Comparison of ENCODE assay signal across 1 cellular context in genomic region chr2:181917378-181917735, GRCh38.
TF ChIP-seq lines count a peak whose summit lies in the region.

No MANE protein-coding gene starts in this region.

TF ChIP-seq in GM12878, 131 proteins besides CTCF, POLR2A, EP300 and RAD21 (continued from another document):
- TF ChIP-seq USF2 (IDR thresholded peaks at IDR 0.05; ENCODE audit: borderline replicate concordance, low read depth, low read length) (no peak), NR2F1 (conservative IDR thresholded peaks at IDR 0.05) (no peak), EGR1 (IDR thresholded peaks at IDR 0.05; ENCODE audit: borderline replicate concordance in 1 of 2, low read depth in 2 of 2, low read length in 2 of 2) (no peak), CHD2 (IDR thresholded peaks at IDR 0.05; ENCODE audit: borderline replicate concordance, low read depth, low read length) (no peak), PAX5 (IDR thresholded peaks at IDR 0.05; ENCODE audit: borderline replicate concordance, low read depth, low read length) (no peak), PRDM15 (CRISPR knock-in tag; IDR thresholded peaks at IDR 0.05) (no peak), KDM1A (IDR thresholded peaks at IDR 0.05; ENCODE audit: borderline replicate concordance) (no peak), TARDBP (IDR thresholded peaks at IDR 0.05; ENCODE audit: borderline replicate concordance) (no peak), CUX1 (IDR thresholded peaks at IDR 0.05; ENCODE audit: insufficient replicate concordance, low read depth, low read length) (no peak), NFXL1 (IDR thresholded peaks at IDR 0.05; ENCODE audit: borderline replicate concordance) (no peak), SIN3A (IDR thresholded peaks at IDR 0.05; ENCODE audit: low read depth, low read length) (no peak), ZNF24 (IDR thresholded peaks at IDR 0.05) (no peak), ZBTB40 (IDR thresholded peaks at IDR 0.05; ENCODE audit: borderline replicate concordance) (no peak), ZZZ3 (IDR thresholded peaks at IDR 0.05; ENCODE audit: control insufficient read depth, insufficient read length, low read depth) (no peak), REST (IDR thresholded peaks at IDR 0.05; ENCODE audit: low read depth, low read length) (no peak), POLR2AphosphoS2 (IDR thresholded peaks at IDR 0.05; ENCODE audit: low read depth, low read length) (no peak), ZNF687 (IDR thresholded peaks at IDR 0.05) (no peak), SP1 (IDR thresholded peaks at IDR 0.05; ENCODE audit: low read depth, low read length) (no peak)
